ENCODE assay signal across 8 cellular contexts in the genomic region with DNA sequence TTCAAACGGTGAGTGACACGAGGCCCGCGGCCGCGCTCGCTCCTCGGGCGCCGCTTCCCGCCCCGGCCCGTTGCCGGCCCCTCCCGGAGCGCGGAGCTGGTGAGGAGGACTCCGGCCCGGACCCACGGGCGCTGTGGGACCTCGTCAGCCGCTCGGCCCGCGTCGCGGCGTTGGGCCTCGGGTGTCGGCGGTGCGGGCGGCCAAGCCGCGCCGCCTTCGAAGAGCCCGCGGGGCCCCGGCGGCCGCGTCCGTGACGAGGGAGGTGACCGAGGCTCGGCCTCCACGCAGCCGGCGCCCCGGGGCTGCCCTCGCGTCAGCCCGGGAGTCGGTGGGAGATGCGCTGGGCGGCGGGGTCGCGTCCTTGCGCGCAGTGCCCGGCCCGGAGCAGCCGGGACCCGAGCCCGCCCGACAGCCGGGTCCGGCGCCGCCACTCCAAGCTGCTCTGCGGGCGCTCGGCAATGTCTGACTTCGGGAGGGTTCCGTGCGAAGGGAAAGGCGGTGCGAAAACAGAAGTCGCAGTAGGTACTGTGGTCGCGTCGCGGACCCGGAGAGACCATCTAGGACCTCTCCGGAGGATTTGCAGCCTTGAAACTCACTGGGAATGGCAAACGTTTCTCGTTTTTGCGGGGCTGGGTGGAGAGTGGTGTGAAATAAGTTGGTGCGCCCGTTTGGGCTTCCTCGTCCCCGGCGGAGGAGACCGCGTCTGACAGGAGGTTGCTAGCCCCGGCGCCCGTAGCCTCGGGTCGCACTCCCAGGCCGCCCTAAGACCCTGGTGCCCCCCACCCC. TPM values are rescaled to one million over a fixed set of nuclear protein-coding genes. Genes with fewer than 3 reads are reported as not detected.
DNase-seq lines count a peak whose midpoint lies in the region; ATAC-seq, FAIRE-seq and TF ChIP-seq lines count a peak whose summit lies in the region.

No MANE protein-coding gene starts in this region.

- in situ Hi-C loops in K562 (cut with MboI), result no loop called here

- CTCF ChIA-PET in K562 (lab: Yijun Ruan, JAX; ENCODE audit: low intra/inter-chr PET ratio), result no interaction called here

- no peak for TF ChIP-seq CTCF in K562 (IDR thresholded peaks at IDR 0.05 in 2 of 3, conservative IDR thresholded peaks at IDR 0.05 in 1 of 3; ENCODE audit: insufficient read depth in 2 of 3, low read depth in 1 of 3, low read length in 3 of 3)
- TF ChIP-seq CTCF in spleen (IDR thresholded peaks at IDR 0.05 in 8 of 11, conservative IDR thresholded peaks at IDR 0.05 in 3 of 11), result no peak

- H3K9me1 ChIP-seq in K562 (ENCODE audit: control insufficient read depth, insufficient read depth, low read length), result no peaks in the 10 kb centered on the region

- peak overlapping the region; percentile 92 to 99 (median 97) for H3K4me3 Mint-ChIP-seq in immature natural killer cell

- H3K4me3 ChIP-seq in K562 (peak overlapping the region; percentile 62), spleen (peak overlapping the region; percentile 68 to 92 (median 76))

- POLR2A ChIA-PET in K562 (lab: Yijun Ruan, JAX), result interaction anchor here (0.6 to 10.4 kb wide), 22 partner anchors 9 to 749 kb away, joined by 3 to 133 read pairs (median 7); partner anchors contain the start of gene DNAJC16

- 1% methylated on average over 88 of the region's 104 CpGs for WGBS in K562 (ENCODE audit: insufficient coverage, low coverage, missing lambda C conversion rate)
- WGBS in spleen, 5 donors, result 0 to 1% (median 0%) methylated on average over 29 to 104 of the region's 104 CpGs

- intact Hi-C loops in K562 (cut with micrococcal nuclease) (loop anchor here (2.0 kb wide), 1 partner anchor 38 kb away; no protein-coding TSS in a partner anchor), spleen (cut with DNase I; ENCODE audit: low total_unique reads) (loop anchor here (2.0 kb wide), 1 partner anchor 14 kb away; no protein-coding TSS in a partner anchor)

- peaks cover 46 to 60% of the 10 kb centered on the region in 2 donors for H3K4me1 Mint-ChIP-seq in immature natural killer cell

- H3K9ac ChIP-seq in K562 (ENCODE audit: insufficient read depth in 1 of 2, low read depth in 2 of 2, low read length in 2 of 2), result peak overlapping the region; percentile 88 to 99

- DNase-seq in NCI-H2081 (lab: John Stamatoyannopoulos, UW) (peak; percentile 42 to 56), NCI-H2081 treated with DMSO at 0.1 percent for 48 hours (lab: John Stamatoyannopoulos, UW) (no peak), T-helper 1 cell (peak in 4 of 5 donors; percentile 30 to 46 (median 34)), K562 (ENCODE audit: extremely low read depth in 1 of 4, low spot score in 3 of 4) (peak in 3 of 4 experiments; percentile 57 to 59 (median 58)), immature natural killer cell (peak; percentile 50 to 60 (median 57)), spleen (peak; percentile 94), NCI-H1436 (lab: John Stamatoyannopoulos, UW) (no peak)

- TF ChIP-seq RAD21 in K562 (CRISPR knock-in tag; conservative IDR thresholded peaks at IDR 0.05 in 1 of 2, IDR thresholded peaks at IDR 0.05 in 1 of 2), result no peak

- H3K9me3 ChIP-seq in K562 (replicated peaks; ENCODE audit: control insufficient read depth, insufficient read depth, low read depth, low read length), result no peaks in the 10 kb centered on the region
- no peaks in the 10 kb centered on the region for H3K9me3 ChIP-seq in spleen

- H3K9me3 Mint-ChIP-seq in immature natural killer cell, result no peaks in the 10 kb centered on the region

- peaks cover 11% of the 10 kb centered on the region; the same call in 2 of the 3 replicates for H3K36me3 ChIP-seq in K562 (ENCODE audit: control insufficient read depth, insufficient read depth, low read length)
- H3K36me3 ChIP-seq in spleen, result no peaks in the 10 kb centered on the region

- no TSS peak for BruUV-seq in K562 (replicated peaks; lab: Mats Ljungman, UMichigan)

- H3K4me1 ChIP-seq in K562 (replicated peaks in 1 of 2; ENCODE audit: control insufficient read depth in 2 of 2, insufficient read depth in 2 of 2, low read length in 2 of 2), result peaks cover 6 to 35% of the 10 kb centered on the region in 2 experiments
- H3K4me1 ChIP-seq in spleen, result peaks cover 52 to 85% (median 73%) of the 10 kb centered on the region in 6 donors

- H3K4me2 ChIP-seq in K562 (ENCODE audit: insufficient read depth, low read length), result peak overlapping the region; percentile 99

- H3K36me3 Mint-ChIP-seq in immature natural killer cell, result no peaks in the 10 kb centered on the region

- ATAC-seq in HG03196 (IDR thresholded peaks at IDR 0.05; ENCODE audit: unreplicated experiment), result peak; percentile 15
- peak; percentile 7 for ATAC-seq in K562

- no peak overlapping the region for H2AFZ ChIP-seq in K562 (ENCODE audit: low read depth, low read length)

- H3K27me3 ChIP-seq in K562 (ENCODE audit: control insufficient read depth in 2 of 2, insufficient read depth in 2 of 2, low read length in 2 of 2), result no peaks in the 10 kb centered on the region
- H3K27me3 ChIP-seq in spleen (replicated peaks in 1 of 7), result no peaks in the 10 kb centered on the region

- peak overlapping the region; percentile 93 to 98 (median 96) for H3K27ac Mint-ChIP-seq in immature natural killer cell

- no peak for FAIRE-seq in K562 (lab: Jason Lieb, UNC)

- peaks cover 85% of the 10 kb centered on the region for H3K79me2 ChIP-seq in K562 (ENCODE audit: control insufficient read depth, insufficient read depth, low read length)

- H4K20me1 ChIP-seq in K562 (replicated peaks; ENCODE audit: control insufficient read depth, insufficient read depth, low read length), result 0 out of 2 replicates have a peak, but pooled peaks cover 4% of the 10 kb centered on the region

- H3K27ac ChIP-seq in K562 (ENCODE audit: extremely low read depth, low read depth, low read length), result peak overlapping the region; percentile 97
- H3K27ac ChIP-seq in spleen, result peak overlapping the region; percentile 90 to 99 (median 98)

- no peak for TF ChIP-seq EP300 in K562 (IDR thresholded peaks at IDR 0.05; ENCODE audit: low read length)

- TF ChIP-seq POLR2A in K562 (conservative IDR thresholded peaks at IDR 0.05) (no peak), spleen (IDR thresholded peaks at IDR 0.05) (no peak)

- peaks cover 3 to 13% (median 9%) of the 10 kb centered on the region in 3 donors for H3K27me3 Mint-ChIP-seq in immature natural killer cell (ENCODE audit: low read depth in 3 of 3)

TF ChIP-seq in K562, 482 proteins besides CTCF, POLR2A, EP300 and RAD21 (continues in another document):
- TF ChIP-seq RFX5 (IDR thresholded peaks at IDR 0.05; ENCODE audit: low read depth, low read length) (no peak), ZNF76 (CRISPR knock-in tag; IDR thresholded peaks at IDR 0.05; ENCODE audit: borderline replicate concordance) (no peak)

RNA-seq across cellular contexts. Expression of gene SPEN, which starts 0.8 kb away (rescaled TPM):
- total RNA-seq in K562 (2011; cell fraction: chromatin; rRNA removed; ENCODE audit: low replicate concordance), result 154 and 372 TPM in 2 replicates
- total RNA-seq in K562 (2011; cell fraction: nucleolus; rRNA removed), result 64.2 and 82.1 TPM in 2 replicates
- 125 and 165 TPM in 2 replicates for total RNA-seq in K562 (2011; cell fraction: nucleoplasm; rRNA removed)
- total RNA-seq in K562 (2014; rRNA removed) (27.2 and 27.8 TPM in 2 replicates), K562 (2014; rRNA removed; fragmentation: Illumina TruSeq; extraction: Trizol) (29.9 and 36.1 TPM in 2 replicates), K562 (2015; rRNA removed; fragmentation: Illumina TruSeq; extraction: Trizol) (24.5 and 29.1 TPM in 2 replicates), K562 (2021) (72.1 and 80.2 TPM in 2 replicates), spleen (10 to 100 TPM; 54.1 to 75.9 (median 63.0) TPM)
- polyA plus RNA-seq in K562 (2011; rRNA removed) (11.9 and 16.4 TPM in 2 replicates), K562 (2014; fragmentation: Illumina TruSeq; extraction: Trizol) (87.5 and 87.6 TPM in 2 replicates), K562 (2014; fragmentation: Nextera tagmentation; extraction: Ambion mirVana) (10 to 100 TPM in 1 of 2 experiments, 1 to 10 TPM in 1; 5.7 to 13.1 TPM), K562 (2014; rRNA removed) (31.9 and 34.6 TPM in 2 replicates), immature natural killer cell (10 to 100 TPM in 1 of 3 donors, 1 to 10 TPM in 2; 1.2 to 46.0 (median 6.0) TPM), spleen (10 to 100 TPM in 1 of 3 donors, 1 to 10 TPM in 2; 8.0 to 14.1 (median 9.3) TPM)
- polyA plus RNA-seq in K562 (2011; cell fraction: cytosol; rRNA removed), result 9.5 and 13.0 TPM in 2 replicates
- polyA plus RNA-seq in K562 (2011; cell fraction: nucleus; rRNA removed), result 46.3 and 63.2 TPM in 2 replicates
- 54.0 and 72.6 TPM in 2 replicates for polyA plus RNA-seq in K562 (2012)
- polyA minus RNA-seq in K562 (2011; rRNA and poly(A)+ RNA removed), result 52.8 and 75.1 TPM in 2 replicates
- polyA minus RNA-seq in K562 (2011; cell fraction: cytosol; rRNA and poly(A)+ RNA removed), result 38.6 and 44.5 TPM in 2 replicates
- 32.0 and 67.9 TPM in 2 replicates for polyA minus RNA-seq in K562 (2011; cell fraction: nucleus; rRNA and poly(A)+ RNA removed)

RNA-seq across cellular contexts. Expression of gene UQCRHL, which starts 40.9 kb away (rescaled TPM):
- 2.3 and 3.2 TPM in 2 replicates for total RNA-seq in K562 (2011; cell fraction: chromatin; rRNA removed; ENCODE audit: low replicate concordance)
- total RNA-seq in K562 (2011; cell fraction: nucleolus; rRNA removed), result 2.8 TPM in 2 replicates
- 4.1 and 4.2 TPM in 2 replicates for total RNA-seq in K562 (2011; cell fraction: nucleoplasm; rRNA removed)
- total RNA-seq in K562 (2014; rRNA removed), result 40.7 and 76.9 TPM in 2 replicates
- total RNA-seq in K562 (2014; rRNA removed; fragmentation: Illumina TruSeq; extraction: Trizol), result 41.3 and 45.7 TPM in 2 replicates
- total RNA-seq in K562 (2015; rRNA removed; fragmentation: Illumina TruSeq; extraction: Trizol), result 19.4 and 21.8 TPM in 2 replicates
- total RNA-seq in K562 (2021), result 5.1 and 5.9 TPM in 2 replicates
- 26.3 and 27.6 TPM in 2 replicates for polyA plus RNA-seq in K562 (2011; rRNA removed)
- 3.9 and 8.7 TPM in 2 replicates for polyA plus RNA-seq in K562 (2011; cell fraction: cytosol; rRNA removed)
- 2.2 and 6.0 TPM in 2 replicates for polyA plus RNA-seq in K562 (2011; cell fraction: nucleus; rRNA removed)
- 9.1 and 25.6 TPM in 2 replicates for polyA plus RNA-seq in K562 (2012)
- 17.6 and 18.9 TPM in 2 replicates for polyA plus RNA-seq in K562 (2014; fragmentation: Illumina TruSeq; extraction: Trizol)
- polyA plus RNA-seq in K562 (2014; fragmentation: Nextera tagmentation; extraction: Ambion mirVana), result 10 to 100 TPM; 20.4 to 25.8 TPM
- 13.2 and 27.2 TPM in 2 replicates for polyA plus RNA-seq in K562 (2014; rRNA removed)
- polyA minus RNA-seq in K562 (2011; rRNA and poly(A)+ RNA removed), result 6.5 and 7.8 TPM in 2 replicates
- polyA minus RNA-seq in K562 (2011; cell fraction: cytosol; rRNA and poly(A)+ RNA removed), result 9.1 and 15.2 TPM in 2 replicates
- 0.67 and 3.4 TPM in 2 replicates for polyA minus RNA-seq in K562 (2011; cell fraction: nucleus; rRNA and poly(A)+ RNA removed)
- 1 to 10 TPM in 1 of 3 donors, under 1 TPM in 1, not detected in 1; 0.90 to 1.3 TPM for polyA plus RNA-seq in immature natural killer cell
- total RNA-seq in spleen, result 1 to 10 TPM in 6 of 7 donors, under 1 TPM in 1; 0.67 to 2.6 (median 1.2) TPM
- polyA plus RNA-seq in spleen, result 1 to 10 TPM; 1.9 to 2.6 (median 2.4) TPM

Comparison
In these comparisons a context has a peak if more than half of its experiments do, and no peak if none do; other contexts are left out.
1. DNase-seq: peak in NCI-H2081 (2 of 2), T-helper 1 cell (4 of 5), K562 (3 of 4), immature natural killer cell (3 of 3) and spleen (single experiment); none in NCI-H2081 treated with DMSO at 0.1 percent for 48 hours (single experiment) and NCI-H1436 (single experiment).